Comparison of ENCODE assay signal across 13 cellular contexts in the genomic region with DNA sequence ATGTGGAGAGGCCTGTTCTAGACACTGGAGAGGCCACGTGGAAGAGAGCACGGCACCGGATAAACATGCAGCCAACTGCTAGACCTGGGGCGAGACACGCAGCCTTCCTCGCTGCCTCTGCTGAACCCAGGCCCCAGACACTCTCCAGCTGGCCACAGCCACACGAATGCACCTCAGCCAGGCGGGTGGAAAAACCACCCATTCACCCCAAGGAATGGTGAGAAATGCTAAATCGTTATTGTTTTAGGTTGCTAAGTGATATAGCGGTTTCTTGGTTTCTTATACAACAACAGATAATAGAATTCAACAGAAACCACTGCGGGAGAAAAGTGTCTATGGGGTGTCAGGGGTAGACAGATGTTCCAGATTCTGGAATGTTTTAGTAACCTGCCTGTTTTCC. TPM values are rescaled to one million over a fixed set of nuclear protein-coding genes. Genes with fewer than 3 reads are reported as not detected.
DNase-seq lines count a peak whose midpoint lies in the region; ATAC-seq and TF ChIP-seq lines count a peak whose summit lies in the region.
"Had no signal": no experiment of that assay in that cellular context is flagged by ENCODE, and none has a peak within 500 bp of the region (broad histone marks: within the 10 kb centered on the region; RNA-seq: fewer than 3 reads in every experiment).

No MANE protein-coding gene starts in this region.

- no peak overlapping the region for H2BK20ac ChIP-seq in H9 (ENCODE audit: low read depth, low read length, poor library complexity, severe bottlenecking)

- H3K27me3 Mint-ChIP-seq in activated CD4-positive, alpha-beta T cell treated with anti-CD3 and anti-CD28 coated beads, Interleukin-2, amount 10 ng/mL, durations not matched to agents 24 days and 14 days: no peaks in the 10 kb centered on the region
- H3K27me3 Mint-ChIP-seq in H9 (ENCODE audit: low read depth): no peaks in the 10 kb centered on the region
- no peaks in the 10 kb centered on the region for H3K27me3 Mint-ChIP-seq in neural crest cell (ENCODE audit: low read depth)

- no peak overlapping the region for H3K9ac ChIP-seq in H9 (ENCODE audit: extremely low read depth, insufficient read length, low read length)

- H3K23ac ChIP-seq in H9 (ENCODE audit: insufficient read length, low read depth, low read length): no peak overlapping the region

- H4K5ac ChIP-seq in H9 (ENCODE audit: insufficient read length, low read depth, low read length): no peak overlapping the region

- no peak overlapping the region for H3K4me3 ChIP-seq in astrocyte of the cerebellum (ENCODE audit: low read depth, low read length)
- H3K4me3 ChIP-seq: uterus had no signal

- H2BK5ac ChIP-seq in H9 (ENCODE audit: insufficient read length, low read length): no peak overlapping the region

- no peak overlapping the region for H4K91ac ChIP-seq in H9 (ENCODE audit: insufficient read length, low read depth, low read length)

- DNase-seq in activated CD4-positive, alpha-beta T cell treated with anti-CD3 and anti-CD28 coated beads, Interleukin-2, amount 10 ng/mL, durations not matched to agents 24 days and 14 days: no peak
- DNase-seq in activated CD4-positive, alpha-beta T cell treated with anti-CD3 and anti-CD28 coated beads for 4 hours: no peak
- DNase-seq in H9 (no peak), astrocyte of the cerebellum (ENCODE audit: low read depth) (peak; percentile 32), neural crest cell (ENCODE audit: low read depth, low spot score) (no peak), cortex of kidney (lab: John Stamatoyannopoulos, UW) (no peak), cerebellum (ENCODE audit: low spot score) (no peak)
- DNase-seq: activated gamma-delta T cell; Calu3; MV-4-11; stimulated activated naive CD4-positive, alpha-beta T cell treated with Interleukin-2 at 50 U/mL for 16 hours; uterus had no signal

- no peak overlapping the region for H4K8ac ChIP-seq in H9 (replicated peaks; ENCODE audit: insufficient read length, low read depth, low read length)

- H3T11ph ChIP-seq in H9 (ENCODE audit: low read length): no peak overlapping the region

- intact Hi-C loops in activated CD4-positive, alpha-beta T cell treated with anti-CD3 and anti-CD28 coated beads, Interleukin-2, amount 10 ng/mL, durations not matched to agents 24 days and 14 days (cut with micrococcal nuclease): no loop called here

- H3K27ac ChIP-seq in H9 (ENCODE audit: insufficient read length, low read depth, low read length): no peak overlapping the region
- H3K27ac ChIP-seq: uterus had no signal

- peaks cover 11% of the 10 kb centered on the region for H3K36me3 Mint-ChIP-seq in activated CD4-positive, alpha-beta T cell treated with anti-CD3 and anti-CD28 coated beads, Interleukin-2, amount 10 ng/mL, durations not matched to agents 24 days and 14 days (ENCODE audit: low read depth)
- H3K36me3 Mint-ChIP-seq in H9 (ENCODE audit: insufficient read depth in 1 of 3, low read depth in 3 of 3): peaks cover 0 to 1% (median 0%) of the 10 kb centered on the region in 3 experiments; a peak in 2 of 7 replicates
- H3K36me3 Mint-ChIP-seq in neural crest cell (ENCODE audit: low read depth): peaks cover 3% of the 10 kb centered on the region

- no peak overlapping the region for H2BK120ac ChIP-seq in H9 (ENCODE audit: low read depth, low read length, poor library complexity, severe bottlenecking)

- peaks cover 62% of the 10 kb centered on the region; the same call in 1 of the 2 replicates for H3K79me2 ChIP-seq in H9 (ENCODE audit: insufficient read depth, low read length)

- H2BK12ac ChIP-seq in H9 (ENCODE audit: insufficient read length, low read depth, low read length): no peak overlapping the region

- no CpG with 5 or more reads among the region's 11 CpGs for WGBS in H9 (ENCODE audit: extremely low coverage, insufficient read length, low lambda C conversion rate)

- H4K20me1 ChIP-seq in H9 (ENCODE audit: control insufficient read depth, insufficient read depth, insufficient read length): peaks cover 3% of the 10 kb centered on the region

- no peak overlapping the region for H2AK5ac ChIP-seq in H9 (ENCODE audit: insufficient read length, low read length)

- H3K18ac ChIP-seq in H9 (ENCODE audit: insufficient read length, low read depth, low read length): no peak overlapping the region

- no peak for TF ChIP-seq CTCF in H9 (conservative IDR thresholded peaks at IDR 0.05)
- TF ChIP-seq CTCF in astrocyte of the cerebellum (IDR thresholded peaks at IDR 0.05; ENCODE audit: low read depth, low read length, missing control alignments): no peak
- TF ChIP-seq CTCF in neural crest cell (conservative IDR thresholded peaks at IDR 0.05): no peak

- ATAC-seq in HG02678 (IDR thresholded peaks at IDR 0.05; ENCODE audit: unreplicated experiment): no peak

- peak overlapping the region; percentile 62 for H3K27ac Mint-ChIP-seq in activated CD4-positive, alpha-beta T cell treated with anti-CD3 and anti-CD28 coated beads, Interleukin-2, amount 10 ng/mL, durations not matched to agents 24 days and 14 days
- peak overlapping the region in 2 of 3 experiments; percentile 58 to 70; a peak in 3 of 7 replicates for H3K27ac Mint-ChIP-seq in H9
- peak overlapping the region; percentile 89 for H3K27ac Mint-ChIP-seq in neural crest cell (ENCODE audit: unreplicated experiment)

- no peaks in the 10 kb centered on the region for H3K9me3 ChIP-seq in H9 (ENCODE audit: control insufficient read depth, low read depth, low read length)
- H3K9me3 ChIP-seq: uterus had no signal

- no peaks in the 10 kb centered on the region for H3K23me2 ChIP-seq in H9 (ENCODE audit: insufficient read length, low read depth, low read length, poor library complexity, severe bottlenecking)

- H3K56ac ChIP-seq in H9 (ENCODE audit: insufficient read length, low read depth, low read length): no peak overlapping the region

- H2AFZ ChIP-seq in H9 (ENCODE audit: low read length): no peak overlapping the region

- in situ Hi-C loops in astrocyte of the cerebellum (cut with HindIII; ENCODE audit: low sequenced_read_pairs): no loop called here

- H3K4me2 ChIP-seq in H9 (ENCODE audit: insufficient read depth, insufficient read length, low read length): no peak overlapping the region

- peaks cover 64% of the 10 kb centered on the region for H3K4me1 Mint-ChIP-seq in activated CD4-positive, alpha-beta T cell treated with anti-CD3 and anti-CD28 coated beads, Interleukin-2, amount 10 ng/mL, durations not matched to agents 24 days and 14 days
- H3K4me1 Mint-ChIP-seq in H9 (peaks cover 85 to 89% of the 10 kb centered on the region in 2 experiments), neural crest cell (peaks cover 88% of the 10 kb centered on the region)

- H3K4ac ChIP-seq in H9 (ENCODE audit: low read depth, low read length): no peak overlapping the region

- no peak overlapping the region for H3K4me3 Mint-ChIP-seq in activated CD4-positive, alpha-beta T cell treated with anti-CD3 and anti-CD28 coated beads, Interleukin-2, amount 10 ng/mL, durations not matched to agents 24 days and 14 days
- H3K4me3 Mint-ChIP-seq in H9 (no peak overlapping the region), neural crest cell (peak overlapping the region; percentile 74)

- no peaks in the 10 kb centered on the region for H3K9me3 Mint-ChIP-seq in activated CD4-positive, alpha-beta T cell treated with anti-CD3 and anti-CD28 coated beads, Interleukin-2, amount 10 ng/mL, durations not matched to agents 24 days and 14 days
- H3K9me3 Mint-ChIP-seq in H9 (no peaks in the 10 kb centered on the region; a peak in 1 of 5 replicates), neural crest cell (no peaks in the 10 kb centered on the region)

- H3K79me1 ChIP-seq in H9 (ENCODE audit: insufficient read depth, low read depth, low read length, poor library complexity, severe bottlenecking): peaks cover 20% of the 10 kb centered on the region

- H2BK15ac ChIP-seq in H9 (ENCODE audit: low read depth, low read length): no peak overlapping the region

- H3K14ac ChIP-seq in H9 (ENCODE audit: insufficient read depth, low read length): peak overlapping the region; percentile 56; the same call in 1 of the 2 replicates

- peaks cover 13% of the 10 kb centered on the region; the same call in 1 of the 2 replicates for H3K4me1 ChIP-seq in H9 (ENCODE audit: insufficient read depth, low read length)

- no peaks in the 10 kb centered on the region for H3K27me3 ChIP-seq in H9 (ENCODE audit: insufficient read depth, low read length)
- H3K27me3 ChIP-seq: uterus had no signal

RNA-seq across cellular contexts. Expression of a gene that starts 52.5 kb away (rescaled TPM):
- total RNA-seq in activated CD4-positive, alpha-beta T cell treated with anti-CD3 and anti-CD28 coated beads, Interleukin-2, amount 10 ng/mL, durations not matched to agents 24 days and 14 days: 127 and 136 TPM in 2 replicates
- total RNA-seq in H9 (2021): 131 and 134 TPM in 2 replicates
- total RNA-seq in neural crest cell: 113 and 114 TPM in 2 replicates
- total RNA-seq in cerebellum: 32.2 TPM
